Comparison of ENCODE assay signal across 20 cellular contexts in the genomic region with DNA sequence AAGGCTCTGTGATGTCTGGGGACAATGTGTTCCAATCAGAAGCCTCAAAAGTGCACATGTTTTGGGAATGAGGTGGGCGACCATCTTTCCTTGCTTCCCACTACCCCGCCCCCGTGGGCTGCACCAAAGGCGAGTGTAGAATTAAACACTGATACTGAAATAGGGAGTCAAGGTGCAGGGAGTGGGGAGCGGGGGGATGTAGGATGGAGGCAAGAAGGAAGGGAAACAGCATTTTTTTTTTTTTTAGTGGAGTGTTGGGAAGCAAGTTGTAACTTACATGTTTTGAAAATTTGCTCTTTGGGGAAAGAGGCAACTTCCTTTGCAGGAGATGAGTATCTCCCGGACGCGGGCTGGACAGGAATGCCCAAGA. TPM values are rescaled to one million over a fixed set of nuclear protein-coding genes. Genes with fewer than 3 reads are reported as not detected.
DNase-seq lines count a peak whose midpoint lies in the region; ATAC-seq lines count a peak whose summit lies in the region.
"Had no signal": no experiment of that assay in that cellular context is flagged by ENCODE, and none has a peak within 500 bp of the region (broad histone marks: within the 10 kb centered on the region; RNA-seq: fewer than 3 reads in every experiment).

No MANE protein-coding gene starts in this region.

- peak; percentile 43 for DNase-seq in DMS 273 (lab: John Stamatoyannopoulos, UW; ENCODE audit: unreplicated experiment)
- no peak for DNase-seq in DMS 273 treated with DMSO at 0.1 percent for 48 hours (lab: John Stamatoyannopoulos, UW)
- no peak for DNase-seq in T-helper 17 cell
- no peak for DNase-seq in NCI-H774 (lab: John Stamatoyannopoulos, UW)
- DNase-seq in NK-92 (lab: John Stamatoyannopoulos, UW; ENCODE audit: unreplicated experiment), result no peak
- no peak for DNase-seq in iPS-NIHi11 (ENCODE audit: low spot score)
- DNase-seq: activated CD4-positive, alpha-beta T cell treated with anti-CD3 and anti-CD28 coated beads for 4 hours; activated T-cell treated with anti-CD3 and anti-CD28 coated beads, Interleukin-2, amount 50 U/mL, for 1 hour; CD4-positive, alpha-beta T cell; GDM1; immature natural killer cell; NCI-H1694 had no signal

- H3K4me3 ChIP-seq in iPS-18c (ENCODE audit: insufficient read depth, low read depth, low read length) (peak overlapping the region; percentile 11; the same call in 1 of the 2 replicates), skeletal muscle tissue (ENCODE audit: low read length in 3 of 3) (peak overlapping the region in 2 of 3 donors; percentile 30 to 61)
- H3K4me3 ChIP-seq: K562 had no signal

- H3K4me1 Mint-ChIP-seq in T-helper 17 cell, result peaks cover 40% of the 10 kb centered on the region

- peaks cover 75% of the 10 kb centered on the region in 3 donors for H3K27me3 ChIP-seq in skeletal muscle tissue (ENCODE audit: control insufficient read depth in 3 of 3, insufficient read depth in 3 of 3, low read length in 3 of 3)

- no peak for ATAC-seq in T-helper 17 cell
- ATAC-seq: K562 had no signal

- no peak overlapping the region for H3K9ac ChIP-seq in skeletal muscle tissue (ENCODE audit: low read depth in 1 of 3, low read length in 3 of 3)

- H3K4me3 Mint-ChIP-seq in T-helper 17 cell, result peak overlapping the region; percentile 19
- H3K4me3 Mint-ChIP-seq: CD4-positive, alpha-beta T cell had no signal

- peaks cover 31 to 42% (median 38%) of the 10 kb centered on the region in 3 donors for H3K4me1 ChIP-seq in skeletal muscle tissue (ENCODE audit: control insufficient read depth in 3 of 3, insufficient read depth in 3 of 3, low read length in 3 of 3)

- peaks cover 81% of the 10 kb centered on the region for H3K27me3 Mint-ChIP-seq in T-helper 17 cell

- peaks cover 5% of the 10 kb centered on the region for H3K36me3 Mint-ChIP-seq in T-helper 17 cell (ENCODE audit: low read depth)

- peak overlapping the region; percentile 76 for H3K27ac Mint-ChIP-seq in T-helper 17 cell
- H3K27ac Mint-ChIP-seq: CD4-positive, alpha-beta T cell; immature natural killer cell had no signal

- H3K9me3 ChIP-seq in T-helper 17 cell (ENCODE audit: control insufficient read depth, low read length, poor library complexity, severe bottlenecking) (no peaks in the 10 kb centered on the region), iPS-18c (ENCODE audit: control insufficient read depth, insufficient read depth, low read length) (peaks cover 5% of the 10 kb centered on the region), skeletal muscle tissue (ENCODE audit: control insufficient read depth in 3 of 3, low read length in 3 of 3) (no peaks in the 10 kb centered on the region)

- no peak overlapping the region for H3K27ac ChIP-seq in skeletal muscle tissue (ENCODE audit: low read depth, low read length)
- H3K27ac ChIP-seq: 22Rv1, coronary artery had no signal

- no peaks in the 10 kb centered on the region for H3K36me3 ChIP-seq in skeletal muscle tissue (ENCODE audit: control insufficient read depth in 3 of 3, insufficient read depth in 3 of 3, low read length in 3 of 3)

RNA-seq across cellular contexts. Expression of a gene that starts 0.5 kb away (rescaled TPM):
- not detected for total RNA-seq in T-helper 17 cell
- total RNA-seq in skeletal muscle tissue, result not detected
- total RNA-seq: CD4-positive, alpha-beta T cell; K562; mononuclear cell; pulmonary artery endothelial cell; T-helper 2 cell treated with Interferon-gamma antibody and Interleukin-4, amounts not matched to agents 100 ng/mL and 5 ng/mL, for 36 hours had no signal

RNA-seq across cellular contexts. Expression of a gene that starts 19.8 kb away (rescaled TPM):
- total RNA-seq in T-helper 17 cell (not detected), skeletal muscle tissue (not detected)
- total RNA-seq: CD4-positive, alpha-beta T cell; K562; mononuclear cell; pulmonary artery endothelial cell; T-helper 2 cell treated with Interferon-gamma antibody and Interleukin-4, amounts not matched to agents 100 ng/mL and 5 ng/mL, for 36 hours had no signal
